In genomic region chr2:231315896-231316295, GRCh38 we compare ENCODE assay signal across 18 cellular contexts.
DNase-seq lines count a peak whose midpoint lies in the region; ATAC-seq and TF ChIP-seq lines count a peak whose summit lies in the region.
"Had no signal": no experiment of that assay in that cellular context is flagged by ENCODE, and none has a peak within 500 bp of the region (broad histone marks: within the 10 kb centered on the region; RNA-seq: fewer than 3 reads in every experiment).

No MANE protein-coding gene starts in this region.

- peaks cover 11 to 35% (median 25%) of the 10 kb centered on the region in 7 donors for H3K9me3 Mint-ChIP-seq in naive B cell
- H3K9me3 Mint-ChIP-seq in activated CD8-positive, alpha-beta T cell treated with anti-CD3 and anti-CD28 coated beads for 36 hours = peaks cover 14% of the 10 kb centered on the region

- no peak overlapping the region for H3K9ac ChIP-seq in smooth muscle cell (ENCODE audit: low read depth)
- H3K9ac ChIP-seq: GM23248 had no signal

- peaks cover 7 to 24% of the 10 kb centered on the region in 2 donors for H3K36me3 Mint-ChIP-seq in naive B cell
- peaks cover 6% of the 10 kb centered on the region for H3K36me3 Mint-ChIP-seq in activated CD8-positive, alpha-beta T cell treated with anti-CD3 and anti-CD28 coated beads for 36 hours (ENCODE audit: low read depth)

- H3K4me1 Mint-ChIP-seq in naive B cell = peaks cover 51 to 68% (median 66%) of the 10 kb centered on the region in 3 donors
- no peaks in the 10 kb centered on the region for H3K4me1 Mint-ChIP-seq in activated CD8-positive, alpha-beta T cell treated with anti-CD3 and anti-CD28 coated beads for 36 hours (ENCODE audit: low read depth)

- WGBS in smooth muscle cell (ENCODE audit: low lambda C conversion rate) = 100% methylated on average over 3 of the region's 3 CpGs

- H4K20me1 ChIP-seq in smooth muscle cell (ENCODE audit: low read depth) = no peaks in the 10 kb centered on the region

- DNase-seq in GM12864 (ENCODE audit: low read depth) (peak; percentile 76), NOMO-1 treated with DMSO at 0.1 percent for 48 hours (lab: John Stamatoyannopoulos, UW; ENCODE audit: unreplicated experiment) (peak; percentile 97), naive B cell (peak; percentile 77), OCI-M1 (lab: John Stamatoyannopoulos, UW) (no peak), smooth muscle cell (lab: John Stamatoyannopoulos, UW; ENCODE audit: unreplicated experiment) (no peak)
- DNase-seq in activated CD8-positive, alpha-beta T cell treated with anti-CD3 and anti-CD28 coated beads for 36 hours = no peak
- DNase-seq: activated CD4-positive, alpha-beta T cell treated with anti-CD3 and anti-CD28 coated beads for 4 hours; activated gamma-delta T cell; amygdala; foreskin melanocyte; GM23248; sigmoid colon; stimulated activated naive CD4-positive, alpha-beta T cell; tibial artery had no signal

- CTCF ChIA-PET in activated CD8-positive, alpha-beta T cell treated with anti-CD3 and anti-CD28 coated beads for 36 hours (lab: Charles Lee) = no interaction called here

- no peak overlapping the region for H3K4me3 ChIP-seq in GM12864 (ENCODE audit: low read depth, low read length)
- no peak overlapping the region for H3K4me3 ChIP-seq in smooth muscle cell
- H3K4me3 ChIP-seq: GM23248, sigmoid colon, tibial artery had no signal

- ATAC-seq in HG02938 (IDR thresholded peaks at IDR 0.05; ENCODE audit: unreplicated experiment) (peak; percentile 55), naive B cell (ENCODE audit: low read depth in 2 of 2) (peak; percentile 81 to 82), GM21381 (IDR thresholded peaks at IDR 0.05; ENCODE audit: unreplicated experiment) (no peak)
- ATAC-seq in activated CD8-positive, alpha-beta T cell treated with anti-CD3 and anti-CD28 coated beads for 36 hours = no peak
- ATAC-seq: HepG2, SK-N-SH treated with all-trans-retinoic acid at 6 μM for 48 hours had no signal

- H3K9me3 ChIP-seq in smooth muscle cell (replicated peaks; ENCODE audit: low read depth) = no peaks in the 10 kb centered on the region
- H3K9me3 ChIP-seq: sigmoid colon, tibial artery had no signal

- no peak overlapping the region for H2AFZ ChIP-seq in smooth muscle cell (ENCODE audit: low read depth)
- H2AFZ ChIP-seq: GM23248 had no signal

- H3K27ac Mint-ChIP-seq in naive B cell = peak overlapping the region; percentile 75 to 92 (median 91)
- H3K27ac Mint-ChIP-seq in activated CD8-positive, alpha-beta T cell treated with anti-CD3 and anti-CD28 coated beads for 36 hours = no peak overlapping the region

- H3K4me3 Mint-ChIP-seq in naive B cell = peak overlapping the region; percentile 33 to 89 (median 70)
- H3K4me3 Mint-ChIP-seq in activated CD8-positive, alpha-beta T cell treated with anti-CD3 and anti-CD28 coated beads for 36 hours = no peak overlapping the region

- H3K4me2 ChIP-seq in smooth muscle cell = no peak overlapping the region

- H3K36me3 ChIP-seq in smooth muscle cell (ENCODE audit: low read depth) = no peaks in the 10 kb centered on the region

- intact Hi-C loops in activated CD8-positive, alpha-beta T cell treated with anti-CD3 and anti-CD28 coated beads for 36 hours (cut with micrococcal nuclease) = no loop called here

- H3K79me2 ChIP-seq in smooth muscle cell (ENCODE audit: low read depth) = no peaks in the 10 kb centered on the region

- H3F3A ChIP-seq in smooth muscle cell (ENCODE audit: low read depth) = no peaks in the 10 kb centered on the region

- POLR2A ChIA-PET in activated CD8-positive, alpha-beta T cell treated with anti-CD3 and anti-CD28 coated beads for 36 hours (lab: Charles Lee) = no interaction called here

- H3K27me3 Mint-ChIP-seq in naive B cell = no peaks in the 10 kb centered on the region
- H3K27me3 Mint-ChIP-seq in activated CD8-positive, alpha-beta T cell treated with anti-CD3 and anti-CD28 coated beads for 36 hours = no peaks in the 10 kb centered on the region

- no peak overlapping the region for H3K27ac ChIP-seq in smooth muscle cell (ENCODE audit: low read depth)
- H3K27ac ChIP-seq: GM23248, sigmoid colon, tibial artery had no signal

- no peak for TF ChIP-seq CTCF in GM12864 (IDR thresholded peaks at IDR 0.05; ENCODE audit: low read depth, low read length, missing control alignments)
- no peak for TF ChIP-seq CTCF in smooth muscle cell (IDR thresholded peaks at IDR 0.05; ENCODE audit: borderline replicate concordance, insufficient read depth, poor library complexity, severe bottlenecking)
- TF ChIP-seq CTCF in activated CD8-positive, alpha-beta T cell treated with anti-CD3 and anti-CD28 coated beads for 36 hours (IDR thresholded peaks at IDR 0.05) = no peak

- no peaks in the 10 kb centered on the region for H3K4me1 ChIP-seq in smooth muscle cell (ENCODE audit: low read depth)
- H3K4me1 ChIP-seq: tibial artery had no signal

- no peaks in the 10 kb centered on the region for H3K27me3 ChIP-seq in smooth muscle cell (ENCODE audit: low read depth)
- H3K27me3 ChIP-seq: sigmoid colon, tibial artery had no signal

Comparison
In these comparisons a context has a peak if more than half of its experiments do, and no peak if none do; other contexts are left out.
1. DNase-seq: peak in GM12864 (single experiment), NOMO-1 treated with DMSO at 0.1 percent for 48 hours (single experiment) and naive B cell (single experiment); none in OCI-M1 (single experiment), smooth muscle cell (single experiment) and activated CD8-positive, alpha-beta T cell treated with anti-CD3 and anti-CD28 coated beads for 36 hours (single experiment).
2. ATAC-seq: peak in HG02938 (single experiment) and naive B cell (2 of 2); none in GM21381 (single experiment) and activated CD8-positive, alpha-beta T cell treated with anti-CD3 and anti-CD28 coated beads for 36 hours (single experiment).